In genomic region chr5:112417931-112418358, GRCh38 we compare ENCODE assay signal across 8 cellular contexts. TPM values are rescaled to one million over a fixed set of nuclear protein-coding genes. Genes with fewer than 3 reads are reported as not detected.
A peak's percentile ranks its signal among the peaks of the same experiment; 100 is the strongest.
DNase-seq lines count a peak whose midpoint lies in the region; ATAC-seq and TF ChIP-seq lines count a peak whose summit lies in the region.

No MANE protein-coding gene starts in this region.

- H3K36me3 ChIP-seq in CD4-positive, CD25-positive, alpha-beta regulatory T cell (ENCODE audit: control insufficient read depth, insufficient read depth, low read length), result no peaks in the 10 kb centered on the region
- no peaks in the 10 kb centered on the region for H3K36me3 ChIP-seq in gastroesophageal sphincter
- H3K36me3 ChIP-seq in neuronal stem cell (replicated peaks in 1 of 2; ENCODE audit: control insufficient read depth in 2 of 2, insufficient read depth in 2 of 2, low read length in 2 of 2), result no peaks in the 10 kb centered on the region
- H3K36me3 ChIP-seq in aorta (ENCODE audit: control insufficient read depth in 1 of 2, insufficient read depth in 2 of 2, low read length in 1 of 2), result no peaks in the 10 kb centered on the region

- no peak overlapping the region for H3K18ac ChIP-seq in neuronal stem cell (ENCODE audit: low read length)

- H2BK5ac ChIP-seq in neuronal stem cell (ENCODE audit: low read length), result no peak overlapping the region

- H3K4me3 Mint-ChIP-seq in CD4-positive, CD25-positive, alpha-beta regulatory T cell, result peak overlapping the region; percentile 51 to 90 (median 77)
- peak overlapping the region; percentile 78 for H3K4me3 Mint-ChIP-seq in activated T-cell treated with anti-CD3 and anti-CD28 coated beads, Interleukin-2, amount 50 U/mL, for 4 hours

- 2 to 5% methylated on average over 7 to 11 of the region's 14 CpGs for WGBS in gastroesophageal sphincter (ENCODE audit: low coverage in 1 of 2), 2 donors
- no CpG with 5 or more reads among the region's 14 CpGs for WGBS in neuronal stem cell (ENCODE audit: extremely low coverage in 2 of 2, insufficient read length in 2 of 2, insufficient replicate concordance in 1 of 2), 2 donors
- WGBS in aorta, 2 donors, result 1 to 2% methylated on average over 14 of the region's 14 CpGs

- H3K4me3 ChIP-seq in CD4-positive, CD25-positive, alpha-beta regulatory T cell (ENCODE audit: low read depth, low read length), result peak overlapping the region; percentile 68
- H3K4me3 ChIP-seq in gastroesophageal sphincter (peak overlapping the region; percentile 81 to 93), neuronal stem cell (ENCODE audit: low read length in 2 of 2) (peak overlapping the region in 1 of 2 donors; percentile 91), aorta (ENCODE audit: low read length in 2 of 2) (peak overlapping the region; percentile 48 to 73)

- ATAC-seq in CD4-positive, CD25-positive, alpha-beta regulatory T cell (ENCODE audit: low read depth in 2 of 2), result peak; percentile 19 to 45
- ATAC-seq in GM19372 (IDR thresholded peaks at IDR 0.05; ENCODE audit: low read depth, unreplicated experiment) (peak; percentile 34), HG03575 (IDR thresholded peaks at IDR 0.05; ENCODE audit: extremely low read depth, insufficient number of reproducible peaks, low FRiP score, unreplicated experiment) (peak; percentile 44), gastroesophageal sphincter (no peak), aorta (ENCODE audit: low FRiP score) (no peak)
- peak; percentile 61 to 68 for ATAC-seq in activated T-cell treated with anti-CD3 and anti-CD28 coated beads, Interleukin-2, amount 50 U/mL, for 4 hours

- no peak for TF ChIP-seq POLR2A in gastroesophageal sphincter (IDR thresholded peaks at IDR 0.05)

- no peak overlapping the region for H3K4ac ChIP-seq in neuronal stem cell (ENCODE audit: low read length)

- H2BK12ac ChIP-seq in neuronal stem cell (ENCODE audit: low read length), result no peak overlapping the region

- H3K4me1 Mint-ChIP-seq in CD4-positive, CD25-positive, alpha-beta regulatory T cell, result peaks cover 7 to 17% (median 12%) of the 10 kb centered on the region in 4 donors
- peaks cover 12% of the 10 kb centered on the region for H3K4me1 Mint-ChIP-seq in activated T-cell treated with anti-CD3 and anti-CD28 coated beads, Interleukin-2, amount 50 U/mL, for 4 hours (ENCODE audit: low read depth)

- H2AK5ac ChIP-seq in neuronal stem cell (ENCODE audit: low read depth, low read length), result no peak overlapping the region

- H3K36me3 Mint-ChIP-seq in CD4-positive, CD25-positive, alpha-beta regulatory T cell, result no peaks in the 10 kb centered on the region
- H3K36me3 Mint-ChIP-seq in activated T-cell treated with anti-CD3 and anti-CD28 coated beads, Interleukin-2, amount 50 U/mL, for 4 hours (ENCODE audit: insufficient read depth), result no peaks in the 10 kb centered on the region

- intact Hi-C loops in aorta (cut with DNase I), result loop anchor here (10.0 kb wide), 2 partner anchors 243 to 883 kb away; no protein-coding TSS in a partner anchor

- H4K8ac ChIP-seq in neuronal stem cell (ENCODE audit: low read depth, low read length), result no peak overlapping the region

- TF ChIP-seq CTCF in gastroesophageal sphincter (IDR thresholded peaks at IDR 0.05), result no peak

- H3K9ac ChIP-seq in neuronal stem cell (ENCODE audit: low read depth, low read length, poor library complexity), result no peak overlapping the region

- peak in 1 of 3 donors; percentile 79 for DNase-seq in CD4-positive, CD25-positive, alpha-beta regulatory T cell
- DNase-seq in activated T-cell treated with anti-CD3 and anti-CD28 coated beads, Interleukin-2, amount 50 U/mL, for 4 hours, result no peak
- DNase-seq in neuronal stem cell (ENCODE audit: low spot score), result peak; percentile 23
- peak; percentile 58 to 86 for DNase-seq in aorta
- DNase-seq in AML-193 (lab: John Stamatoyannopoulos, UW), result no peak

- H3K23ac ChIP-seq in neuronal stem cell (ENCODE audit: low read depth, low read length, poor library complexity), result no peak overlapping the region

- H3K27ac ChIP-seq in CD4-positive, CD25-positive, alpha-beta regulatory T cell (ENCODE audit: insufficient read depth, low read length, poor library complexity, severe bottlenecking), result no peak overlapping the region
- peak overlapping the region; percentile 65 to 88 (median 84) for H3K27ac ChIP-seq in gastroesophageal sphincter
- no peak overlapping the region for H3K27ac ChIP-seq in neuronal stem cell (replicated peaks; ENCODE audit: low read length)
- H3K27ac ChIP-seq in aorta (ENCODE audit: low read depth in 1 of 2, low read length in 2 of 2), result no peak overlapping the region

- H3K27me3 ChIP-seq in CD4-positive, CD25-positive, alpha-beta regulatory T cell (ENCODE audit: control insufficient read depth, insufficient read depth, low read length), result peaks cover 33% of the 10 kb centered on the region
- H3K27me3 ChIP-seq in gastroesophageal sphincter (no peaks in the 10 kb centered on the region), neuronal stem cell (ENCODE audit: control insufficient read depth in 3 of 3, insufficient read depth in 3 of 3, low read depth in 1 of 3, low read length in 3 of 3) (peaks cover 0 to 29% (median 14%) of the 10 kb centered on the region in 3 experiments), aorta (ENCODE audit: control insufficient read depth in 1 of 2, insufficient read depth in 2 of 2, low read length in 1 of 2) (no peaks in the 10 kb centered on the region)

- no peak overlapping the region for H2BK120ac ChIP-seq in neuronal stem cell (ENCODE audit: low read depth, low read length)

- H2BK15ac ChIP-seq in neuronal stem cell (ENCODE audit: low read length), result no peak overlapping the region

- peaks cover 23% of the 10 kb centered on the region for H3K4me1 ChIP-seq in CD4-positive, CD25-positive, alpha-beta regulatory T cell (ENCODE audit: control insufficient read depth, insufficient read depth, low read length, poor library complexity, severe bottlenecking)
- H3K4me1 ChIP-seq in gastroesophageal sphincter (peaks cover 0 to 17% (median 6%) of the 10 kb centered on the region in 3 donors), neuronal stem cell (ENCODE audit: control insufficient read depth in 2 of 2, insufficient read depth in 1 of 2, low read depth in 1 of 2, low read length in 2 of 2) (peaks cover 2 to 33% of the 10 kb centered on the region in 2 donors), aorta (ENCODE audit: control insufficient read depth in 1 of 2, insufficient read depth in 2 of 2, low read length in 2 of 2) (no peaks in the 10 kb centered on the region)

- H4K91ac ChIP-seq in neuronal stem cell (ENCODE audit: low read depth, low read length, poor library complexity), result no peak overlapping the region

- TF ChIP-seq EP300 in gastroesophageal sphincter (IDR thresholded peaks at IDR 0.05), result no peak

- no peaks in the 10 kb centered on the region for H3K79me1 ChIP-seq in neuronal stem cell (ENCODE audit: low read depth, low read length)

- H3K27me3 Mint-ChIP-seq in CD4-positive, CD25-positive, alpha-beta regulatory T cell, result peaks cover 82% of the 10 kb centered on the region
- peaks cover 56% of the 10 kb centered on the region for H3K27me3 Mint-ChIP-seq in activated T-cell treated with anti-CD3 and anti-CD28 coated beads, Interleukin-2, amount 50 U/mL, for 4 hours (ENCODE audit: low read depth)

- peak overlapping the region; percentile 99 for H2AFZ ChIP-seq in neuronal stem cell (ENCODE audit: low read length)

- peak overlapping the region; percentile 84 for H3K4me2 ChIP-seq in neuronal stem cell (ENCODE audit: insufficient read depth, low read length, poor library complexity, severe bottlenecking)

- H3K9me3 Mint-ChIP-seq in CD4-positive, CD25-positive, alpha-beta regulatory T cell, result peaks cover 0 to 6% (median 0%) of the 10 kb centered on the region in 7 donors
- no peaks in the 10 kb centered on the region for H3K9me3 Mint-ChIP-seq in activated T-cell treated with anti-CD3 and anti-CD28 coated beads, Interleukin-2, amount 50 U/mL, for 4 hours

- H3K9me3 ChIP-seq in CD4-positive, CD25-positive, alpha-beta regulatory T cell (ENCODE audit: control insufficient read depth in 2 of 2, low read length in 2 of 2), result no peaks in the 10 kb centered on the region
- H3K9me3 ChIP-seq in gastroesophageal sphincter (no peaks in the 10 kb centered on the region), neuronal stem cell (replicated peaks in 1 of 2; ENCODE audit: control insufficient read depth in 2 of 2, insufficient read depth in 1 of 2, low read depth in 1 of 2, low read length in 2 of 2) (no peaks in the 10 kb centered on the region), aorta (ENCODE audit: control insufficient read depth, low read length) (no peaks in the 10 kb centered on the region)

- no peak overlapping the region for H3K14ac ChIP-seq in neuronal stem cell (ENCODE audit: low read length)

- H3K27ac Mint-ChIP-seq in CD4-positive, CD25-positive, alpha-beta regulatory T cell, result no peak overlapping the region

RNA-seq across cellular contexts. Expression of gene EPB41L4A, which starts 1.1 kb away (rescaled TPM):
- total RNA-seq in CD4-positive, CD25-positive, alpha-beta regulatory T cell, result not detected
- polyA plus RNA-seq in CD4-positive, CD25-positive, alpha-beta regulatory T cell, result under 1 TPM; 0.09 to 0.38 (median 0.22) TPM
- total RNA-seq in activated T-cell treated with anti-CD3 and anti-CD28 coated beads, Interleukin-2, amount 50 U/mL, for 4 hours, result under 1 TPM; 0.10 to 0.35 (median 0.16) TPM
- 10 to 100 TPM in 2 of 4 donors, 1 to 10 TPM in 2; 4.3 to 28.7 (median 12.6) TPM for total RNA-seq in gastroesophageal sphincter
- 1.9 TPM for polyA plus RNA-seq in neuronal stem cell (2013, experiment 1 of 2)
- polyA plus RNA-seq in neuronal stem cell (2013, experiment 2 of 2), result 1.8 TPM
- total RNA-seq in aorta, result 10 to 100 TPM; 38.6 to 39.3 TPM
- polyA plus RNA-seq in aorta, result 1 to 10 TPM; 4.4 to 6.1 TPM

Comparison
In these comparisons a context has a peak if more than half of its experiments do, and no peak if none do; other contexts are left out.
1. ATAC-seq: peak in CD4-positive, CD25-positive, alpha-beta regulatory T cell (2 of 2), GM19372 (single experiment), HG03575 (single experiment) and activated T-cell treated with anti-CD3 and anti-CD28 coated beads, Interleukin-2, amount 50 U/mL, for 4 hours (2 of 2); none in gastroesophageal sphincter (single experiment) and aorta (single experiment).
2. DNase-seq: peak in neuronal stem cell (single experiment) and aorta (2 of 2); none in activated T-cell treated with anti-CD3 and anti-CD28 coated beads, Interleukin-2, amount 50 U/mL, for 4 hours (single experiment) and AML-193 (0 of 2).
3. H3K27ac ChIP-seq: peak in gastroesophageal sphincter (4 of 4); none in CD4-positive, CD25-positive, alpha-beta regulatory T cell (single experiment), neuronal stem cell (single experiment) and aorta (0 of 2).